ENCODE assay signal across 18 cellular contexts in the genomic region with DNA sequence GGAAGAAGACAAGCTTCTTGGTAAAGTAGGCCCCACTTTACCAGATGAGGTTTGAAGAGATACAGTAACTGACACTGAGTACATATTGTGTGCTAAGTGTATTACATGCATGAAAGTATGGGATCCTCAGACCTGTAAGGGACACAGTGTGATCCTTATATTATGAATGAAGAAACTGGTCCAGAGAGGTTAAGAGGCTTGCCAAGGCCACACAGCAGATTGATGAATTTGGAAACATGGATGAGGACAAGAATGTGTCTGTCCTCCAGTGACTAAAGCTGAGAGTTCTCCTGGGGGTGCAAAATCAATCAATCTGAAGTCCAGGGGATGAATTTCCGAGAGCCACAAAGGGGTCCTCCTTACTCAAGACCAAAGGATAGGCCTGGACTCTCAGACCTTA. TPM values are rescaled to one million over a fixed set of nuclear protein-coding genes. Genes with fewer than 3 reads are reported as not detected.
DNase-seq lines count a peak whose midpoint lies in the region; ATAC-seq, FAIRE-seq and TF ChIP-seq lines count a peak whose summit lies in the region.
"Had no signal": no experiment of that assay in that cellular context is flagged by ENCODE, and none has a peak within 500 bp of the region (broad histone marks: within the 10 kb centered on the region; RNA-seq: fewer than 3 reads in every experiment).

No MANE protein-coding gene starts in this region.

- H3F3A ChIP-seq in neural progenitor cell (ENCODE audit: low read depth), result no peaks in the 10 kb centered on the region

- H3K9ac ChIP-seq in IMR-90 (ENCODE audit: low read depth, low read length), result no peak overlapping the region
- H3K9ac ChIP-seq in K562 (ENCODE audit: insufficient read depth in 1 of 2, low read depth in 2 of 2, low read length in 2 of 2), result peak overlapping the region in 1 of 2 experiments; percentile 3; a peak in 1 of 4 replicates
- H3K9ac ChIP-seq in neural progenitor cell, result no peak overlapping the region

- BruUV-seq in Caco-2 (replicated peaks; lab: Mats Ljungman, UMichigan) (no TSS peak), IMR-90 (replicated peaks; lab: Mats Ljungman, UMichigan) (no TSS peak), K562 (replicated peaks; lab: Mats Ljungman, UMichigan) (no TSS peak)

- 0 out of 2 replicates have a peak overlapping the region, but pooled peaks have one; percentile 8 for H2AK5ac ChIP-seq in IMR-90 (ENCODE audit: low read depth, low read length)

- in situ Hi-C loops in IMR-90 (cut with MboI; ENCODE audit: low sequenced_read_pairs) (loop anchor here (10.0 kb wide), 1 partner anchor 188 kb away; no protein-coding TSS in a partner anchor), K562 (cut with MboI) (no loop called here)

- no peaks in the 10 kb centered on the region for H3K9me3 ChIP-seq in Caco-2
- H3K9me3 ChIP-seq in IMR-90 (ENCODE audit: control insufficient read depth, insufficient read depth, low read length), result no peaks in the 10 kb centered on the region
- H3K9me3 ChIP-seq in K562 (replicated peaks; ENCODE audit: control insufficient read depth, insufficient read depth, low read depth, low read length), result no peaks in the 10 kb centered on the region
- H3K9me3 ChIP-seq in neural progenitor cell (ENCODE audit: low read depth), result no peaks in the 10 kb centered on the region
- H3K9me3 ChIP-seq: BE2C had no signal

- H3K4me3 Mint-ChIP-seq in Caco-2 (ENCODE audit: unreplicated experiment) (no peak overlapping the region), neural progenitor cell (no peak overlapping the region)
- H3K4me3 Mint-ChIP-seq in stimulated activated naive CD8-positive, alpha-beta T cell treated with anti-CD3 and anti-CD28 coated beads, Interleukin-15, amount 100 ng/mL, for 72 hours, result no peak overlapping the region

- H3K4me2 ChIP-seq in IMR-90 (ENCODE audit: low read depth, low read length) (no peak overlapping the region), K562 (ENCODE audit: insufficient read depth, low read length) (peak overlapping the region; percentile 67), neural progenitor cell (no peak overlapping the region)

- H4K8ac ChIP-seq in IMR-90 (ENCODE audit: low read depth in 2 of 2, low read length in 2 of 2), result 0 out of 4 replicates have a peak overlapping the region, but pooled peaks of 1 of the 2 experiments have one; percentile 67

- peak overlapping the region; percentile 30; the same call in 1 of the 2 replicates for H2BK20ac ChIP-seq in IMR-90 (ENCODE audit: low read depth, low read length)

- no peaks in the 10 kb centered on the region for H3K36me3 Mint-ChIP-seq in Caco-2 (ENCODE audit: insufficient read depth, unreplicated experiment)
- no peaks in the 10 kb centered on the region for H3K36me3 Mint-ChIP-seq in neural progenitor cell

- H3K79me1 ChIP-seq in IMR-90 (ENCODE audit: low read depth in 1 of 2, low read length in 2 of 2), result no peaks in the 10 kb centered on the region; a peak in 1 of 4 replicates

- H3K27ac Mint-ChIP-seq in Caco-2 (ENCODE audit: unreplicated experiment), result peak overlapping the region; percentile 74
- H3K27ac Mint-ChIP-seq in neural progenitor cell, result peak overlapping the region; percentile 43
- H3K27ac Mint-ChIP-seq in stimulated activated naive CD8-positive, alpha-beta T cell treated with anti-CD3 and anti-CD28 coated beads, Interleukin-15, amount 100 ng/mL, for 72 hours, result no peak overlapping the region

- H3K4me1 Mint-ChIP-seq in Caco-2 (ENCODE audit: low read depth, unreplicated experiment), result peaks cover 17% of the 10 kb centered on the region
- H3K4me1 Mint-ChIP-seq in neural progenitor cell, result peaks cover 65% of the 10 kb centered on the region
- H3K4me1 Mint-ChIP-seq in stimulated activated naive CD8-positive, alpha-beta T cell treated with anti-CD3 and anti-CD28 coated beads, Interleukin-15, amount 100 ng/mL, for 72 hours, result no peaks in the 10 kb centered on the region

- dilution Hi-C loops in IMR-90 (cut with HindIII; ENCODE audit: low sequenced_read_pairs, unreplicated experiment), result no loop called here

- no peak overlapping the region for H3K56ac ChIP-seq in IMR-90 (ENCODE audit: extremely low read depth, insufficient read depth, low read length)

- peak overlapping the region; percentile 98 for H4K91ac ChIP-seq in IMR-90 (ENCODE audit: insufficient read depth, low read depth, low read length)

- no peaks in the 10 kb centered on the region for H3K27me3 ChIP-seq in Caco-2 (replicated peaks; ENCODE audit: control insufficient read depth, insufficient read depth, low read length)
- no peaks in the 10 kb centered on the region; the same call in 1 of the 2 replicates for H3K27me3 ChIP-seq in IMR-90 (ENCODE audit: control insufficient read depth, insufficient read depth, low read length)
- no peaks in the 10 kb centered on the region for H3K27me3 ChIP-seq in K562 (ENCODE audit: control insufficient read depth in 2 of 2, insufficient read depth in 2 of 2, low read length in 2 of 2)
- H3K27me3 ChIP-seq in neural progenitor cell, result no peaks in the 10 kb centered on the region
- H3K27me3 ChIP-seq: BE2C had no signal

- TF ChIP-seq POLR2A in IMR-90 (IDR thresholded peaks at IDR 0.05; ENCODE audit: low read depth, low read length), result no peak
- TF ChIP-seq POLR2A in K562 (conservative IDR thresholded peaks at IDR 0.05), result no peak

- H2BK15ac ChIP-seq in IMR-90 (ENCODE audit: low read depth, low read length), result no peak overlapping the region

- peak overlapping the region; percentile 3 for H2AK9ac ChIP-seq in IMR-90 (replicated peaks; ENCODE audit: low read depth, low read length, poor library complexity)

- H3K9me3 Mint-ChIP-seq in Caco-2 (ENCODE audit: unreplicated experiment) (no peaks in the 10 kb centered on the region), neural progenitor cell (peaks cover 5% of the 10 kb centered on the region)
- H3K9me3 Mint-ChIP-seq in stimulated activated naive CD8-positive, alpha-beta T cell treated with anti-CD3 and anti-CD28 coated beads, Interleukin-15, amount 100 ng/mL, for 72 hours, result no peaks in the 10 kb centered on the region

- TF ChIP-seq CTCF in Caco-2 (IDR thresholded peaks at IDR 0.05; ENCODE audit: insufficient read depth in 1 of 2, low read depth in 1 of 2, low read length in 1 of 2, severe bottlenecking in 1 of 2, unreplicated experiment in 1 of 2), result no peak
- TF ChIP-seq CTCF in IMR-90 (conservative IDR thresholded peaks at IDR 0.05; ENCODE audit: low read depth, low read length), result no peak
- TF ChIP-seq CTCF in K562 (IDR thresholded peaks at IDR 0.05 in 2 of 3, conservative IDR thresholded peaks at IDR 0.05 in 1 of 3; ENCODE audit: insufficient read depth in 2 of 3, low read depth in 1 of 3, low read length in 3 of 3), result no peak
- TF ChIP-seq CTCF in neural progenitor cell (IDR thresholded peaks at IDR 0.05), result no peak

- POLR2A ChIA-PET in Caco-2 (lab: Charles Lee) (no interaction called here), IMR-90 (lab: Charles Lee; ENCODE audit: unreplicated experiment) (interaction anchor here (0.6 to 1.0 kb wide), 2 partner anchors 11 to 1136 kb away, joined by 4 read pairs; no protein-coding TSS in a partner anchor), K562 (lab: Yijun Ruan, JAX) (interaction anchor here (0.6 to 3.4 kb wide), 4 partner anchors 11 to 129 kb away, joined by 3 to 19 read pairs (median 4); no protein-coding TSS in a partner anchor)

- H2BK120ac ChIP-seq in IMR-90 (ENCODE audit: low read depth, low read length), result peak overlapping the region; percentile 89

- H3K27me3 Mint-ChIP-seq in Caco-2 (ENCODE audit: insufficient read depth, unreplicated experiment) (no peaks in the 10 kb centered on the region), neural progenitor cell (ENCODE audit: insufficient read depth, low read depth) (peaks cover 15% of the 10 kb centered on the region)
- H3K27me3 Mint-ChIP-seq in stimulated activated naive CD8-positive, alpha-beta T cell treated with anti-CD3 and anti-CD28 coated beads, Interleukin-15, amount 100 ng/mL, for 72 hours, result peaks cover 10% of the 10 kb centered on the region

- H2BK5ac ChIP-seq in IMR-90 (ENCODE audit: low read depth, low read length, poor library complexity, severe bottlenecking), result no peak overlapping the region

- TF ChIP-seq RAD21 in IMR-90 (IDR thresholded peaks at IDR 0.05; ENCODE audit: low read length) (no peak), K562 (CRISPR knock-in tag; conservative IDR thresholded peaks at IDR 0.05 in 1 of 2, IDR thresholded peaks at IDR 0.05 in 1 of 2) (no peak)

- H2AFZ ChIP-seq in IMR-90 (replicated peaks; ENCODE audit: low read length, poor library complexity), result no peak overlapping the region
- peak overlapping the region; percentile 97 for H2AFZ ChIP-seq in K562 (ENCODE audit: low read depth, low read length)
- no peak overlapping the region for H2AFZ ChIP-seq in neural progenitor cell (replicated peaks)

- H3K4ac ChIP-seq in IMR-90 (ENCODE audit: low read depth, low read length), result peak overlapping the region; percentile 95; the same call in 1 of the 2 replicates

- peak overlapping the region; percentile 59; the same call in 1 of the 2 replicates for H4K5ac ChIP-seq in IMR-90 (ENCODE audit: low read depth, low read length)

- intact Hi-C loops in Caco-2 (cut with micrococcal nuclease; ENCODE audit: unreplicated experiment) (no loop called here), IMR-90 (cut with micrococcal nuclease) (no loop called here), K562 (cut with micrococcal nuclease) (no loop called here)

- H3K4me1 ChIP-seq in Caco-2 (peaks cover 16% of the 10 kb centered on the region), IMR-90 (ENCODE audit: control insufficient read depth, insufficient read depth, low read length) (peaks cover 31% of the 10 kb centered on the region), K562 (replicated peaks in 1 of 2; ENCODE audit: control insufficient read depth in 2 of 2, insufficient read depth in 2 of 2, low read length in 2 of 2) (peaks cover 32 to 62% of the 10 kb centered on the region in 2 experiments), neural progenitor cell (peaks cover 8% of the 10 kb centered on the region)

- no peaks in the 10 kb centered on the region for H3K36me3 ChIP-seq in Caco-2 (ENCODE audit: control insufficient read depth, insufficient read depth, low read length)
- no peaks in the 10 kb centered on the region for H3K36me3 ChIP-seq in IMR-90 (ENCODE audit: control insufficient read depth, insufficient read depth, low read length)
- no peaks in the 10 kb centered on the region for H3K36me3 ChIP-seq in K562 (ENCODE audit: control insufficient read depth, insufficient read depth, low read length)
- H3K36me3 ChIP-seq in neural progenitor cell, result no peaks in the 10 kb centered on the region
- H3K36me3 ChIP-seq: BE2C had no signal

- peak overlapping the region; percentile 63; the same call in 1 of the 2 replicates for H3K18ac ChIP-seq in IMR-90 (ENCODE audit: low read depth, low read length)

- peak overlapping the region; percentile 56; the same call in 1 of the 2 replicates for H3K23ac ChIP-seq in IMR-90 (ENCODE audit: low read depth, low read length)

- peak overlapping the region; percentile 72; the same call in 1 of the 2 replicates for H3K14ac ChIP-seq in IMR-90 (replicated peaks; ENCODE audit: low read depth, low read length)

- no peak overlapping the region for H3K27ac ChIP-seq in IMR-90 (ENCODE audit: insufficient read depth, low read length)
- peak overlapping the region; percentile 61 for H3K27ac ChIP-seq in K562 (ENCODE audit: extremely low read depth, low read depth, low read length)
- no peak overlapping the region for H3K27ac ChIP-seq in neural progenitor cell

- TF ChIP-seq EP300 in K562 (IDR thresholded peaks at IDR 0.05; ENCODE audit: low read length), result no peak

- FAIRE-seq in K562 (lab: Jason Lieb, UNC), result no peak
- FAIRE-seq: H54, HepG2 had no signal

- H4K20me1 ChIP-seq in IMR-90 (ENCODE audit: insufficient read depth, low read length) (no peaks in the 10 kb centered on the region), K562 (replicated peaks; ENCODE audit: control insufficient read depth, insufficient read depth, low read length) (no peaks in the 10 kb centered on the region), neural progenitor cell (ENCODE audit: low read depth) (no peaks in the 10 kb centered on the region)

- H3K9me1 ChIP-seq in IMR-90 (ENCODE audit: insufficient read depth, low read length) (peaks cover 46% of the 10 kb centered on the region), K562 (ENCODE audit: control insufficient read depth, insufficient read depth, low read length) (peaks cover 3% of the 10 kb centered on the region)

- H3K4me3 ChIP-seq in Caco-2 (ENCODE audit: low read depth, low read length) (no peak overlapping the region), IMR-90 (ENCODE audit: insufficient read depth, low read depth, low read length) (no peak overlapping the region), K562 (no peak overlapping the region), neural progenitor cell (no peak overlapping the region)

- WGBS in IMR-90 (ENCODE audit: extremely low coverage in 2 of 2, insufficient read length in 1 of 2), 2 experiments, result no CpG with 5 or more reads among the region's 1 CpG
- 8% methylated on average over 1 of the region's 1 CpG for WGBS in K562 (ENCODE audit: insufficient coverage, low coverage, missing lambda C conversion rate)

- no peaks in the 10 kb centered on the region for H3K79me2 ChIP-seq in K562 (ENCODE audit: control insufficient read depth, insufficient read depth, low read length)
- H3K79me2 ChIP-seq in neural progenitor cell (ENCODE audit: low read depth), result no peaks in the 10 kb centered on the region

- CTCF ChIA-PET in Caco-2 (lab: Charles Lee), result no interaction called here
- CTCF ChIA-PET in IMR-90 (lab: Yijun Ruan, JAX), result no interaction called here
- CTCF ChIA-PET in K562 (lab: Yijun Ruan, JAX; ENCODE audit: low intra/inter-chr PET ratio), result interaction anchor here (0.6 kb wide), 1 partner anchor 10 kb away, joined by 3 read pairs; no protein-coding TSS in a partner anchor

- DNase-seq in Caco-2, result no peak
- no peak for DNase-seq in IMR-90
- DNase-seq in K562 (ENCODE audit: extremely low read depth in 1 of 4, low spot score in 3 of 4), result no peak
- no peak for DNase-seq in neural progenitor cell (ENCODE audit: low spot score)
- no peak for DNase-seq in DMS53 (lab: John Stamatoyannopoulos, UW)
- DNase-seq in stimulated activated naive CD8-positive, alpha-beta T cell treated with anti-CD3 and anti-CD28 coated beads, Interleukin-15, amount 100 ng/mL, for 72 hours, result no peak
- DNase-seq in stimulated activated CD4-positive, alpha-beta T cell treated with anti-CD3 and anti-CD28 coated beads, Interleukin-4, amount 100 ng/mL, for 1 hour, result no peak
- DNase-seq: BE2C, DMS79 treated with DMSO at 0.1 percent for 48 hours, KG1, NCI-H1092 treated with DMSO at 0.1 percent for 48 hours, NCI-H1436 treated with DMSO at 0.1 percent for 48 hours, NCI-H2029 treated with DMSO at 0.1 percent for 48 hours, NCI-H510A treated with DMSO at 0.1 percent for 48 hours, SHP77 treated with DMSO at 0.1 percent for 48 hours, T-helper 1 cell had no signal

- ATAC-seq in IMR-90 (ENCODE audit: low read depth), result no peak
- ATAC-seq in K562, result no peak
- no peak for ATAC-seq in stimulated activated naive CD8-positive, alpha-beta T cell treated with anti-CD3 and anti-CD28 coated beads, Interleukin-15, amount 100 ng/mL, for 72 hours
- ATAC-seq: HepG2 had no signal

RNA-seq across cellular contexts. Expression of gene MRPS22, which starts 31.4 kb away (rescaled TPM):
- 58.2 and 63.9 TPM in 2 replicates for total RNA-seq in Caco-2 (2022)
- 72.4 and 94.4 TPM in 2 replicates for total RNA-seq in IMR-90 (2012; rRNA removed)
- polyA plus RNA-seq in IMR-90 (2012; rRNA removed), result 51.3 and 54.5 TPM in 2 replicates
- polyA plus RNA-seq in IMR-90 (2012; cell fraction: cytosol; rRNA removed), result 30.7 and 37.9 TPM in 2 replicates
- 22.1 and 37.3 TPM in 2 replicates for polyA plus RNA-seq in IMR-90 (2012; cell fraction: nucleus; rRNA removed; ENCODE audit: low replicate concordance)
- total RNA-seq in K562 (2011; cell fraction: chromatin; rRNA removed; ENCODE audit: low replicate concordance), result 38.6 and 79.2 TPM in 2 replicates
- 28.6 and 29.9 TPM in 2 replicates for total RNA-seq in K562 (2011; cell fraction: nucleolus; rRNA removed)
- 45.2 and 53.5 TPM in 2 replicates for total RNA-seq in K562 (2011; cell fraction: nucleoplasm; rRNA removed)
- 193 and 237 TPM in 2 replicates for total RNA-seq in K562 (2014; rRNA removed)
- 202 and 232 TPM in 2 replicates for total RNA-seq in K562 (2014; rRNA removed; fragmentation: Illumina TruSeq; extraction: Trizol)
- total RNA-seq in K562 (2015; rRNA removed; fragmentation: Illumina TruSeq; extraction: Trizol), result 216 and 229 TPM in 2 replicates
- 148 and 159 TPM in 2 replicates for total RNA-seq in K562 (2021)
- 131 and 189 TPM in 2 replicates for polyA plus RNA-seq in K562 (2011; rRNA removed)
- 101 TPM in 2 replicates for polyA plus RNA-seq in K562 (2011; cell fraction: cytosol; rRNA removed)
- 42.1 and 51.3 TPM in 2 replicates for polyA plus RNA-seq in K562 (2011; cell fraction: nucleus; rRNA removed)
- polyA plus RNA-seq in K562 (2012), result 100 and 122 TPM in 2 replicates
- polyA plus RNA-seq in K562 (2014; fragmentation: Illumina TruSeq; extraction: Trizol), result 197 and 219 TPM in 2 replicates
- polyA plus RNA-seq in K562 (2014; fragmentation: Nextera tagmentation; extraction: Ambion mirVana), result 100 to 1,000 TPM; 330 to 397 TPM
- 233 and 261 TPM in 2 replicates for polyA plus RNA-seq in K562 (2014; rRNA removed)
- 157 and 168 TPM in 2 replicates for polyA minus RNA-seq in K562 (2011; rRNA and poly(A)+ RNA removed)
- 36.2 and 63.4 TPM in 2 replicates for polyA minus RNA-seq in K562 (2011; cell fraction: cytosol; rRNA and poly(A)+ RNA removed)
- 37.8 and 82.5 TPM in 2 replicates for polyA minus RNA-seq in K562 (2011; cell fraction: nucleus; rRNA and poly(A)+ RNA removed)
- 54.3 and 85.8 TPM in 2 replicates for total RNA-seq in neural progenitor cell (ENCODE audit: low replicate concordance)

Comparison
In these comparisons a context has a peak if more than half of its experiments do, and no peak if none do; other contexts are left out.
1. H3K27ac Mint-ChIP-seq: peak in Caco-2 (single experiment) and neural progenitor cell (single experiment); none in stimulated activated naive CD8-positive, alpha-beta T cell treated with anti-CD3 and anti-CD28 coated beads, Interleukin-15, amount 100 ng/mL, for 72 hours (0 of 2).